ENCODE assay signal across 20 cellular contexts in genomic region chr9:128629852-128630545, GRCh38. TPM values are rescaled to one million over a fixed set of nuclear protein-coding genes. Genes with fewer than 3 reads are reported as not detected.
DNase-seq lines count a peak whose midpoint lies in the region; ATAC-seq and TF ChIP-seq lines count a peak whose summit lies in the region.
"Had no signal": no experiment of that assay in that cellular context is flagged by ENCODE, and none has a peak within 500 bp of the region (broad histone marks: within the 10 kb centered on the region; RNA-seq: fewer than 3 reads in every experiment).

No MANE protein-coding gene starts in this region.

- peaks cover 53% of the 10 kb centered on the region for H3K4me1 ChIP-seq in left ventricle myocardium inferior
- peaks cover 21% of the 10 kb centered on the region for H3K4me1 ChIP-seq in lower lobe of right lung
- no peaks in the 10 kb centered on the region for H3K4me1 ChIP-seq in HAP-1
- H3K4me1 ChIP-seq in ascending aorta = peaks cover 4 to 19% of the 10 kb centered on the region in 2 donors

- ATAC-seq in left ventricle myocardium superior (no peak), lower lobe of right lung (no peak), HG03175 (IDR thresholded peaks at IDR 0.05; ENCODE audit: unreplicated experiment) (no peak)
- ATAC-seq: activated naive CD4-positive, alpha-beta T cell treated with anti-CD3 and anti-CD28 coated beads, Interleukin-2, amount 50 U/mL, for 72 hours; activated T-cell treated with anti-CD3 and anti-CD28 coated beads, Interleukin-2, amount 50 U/mL, for 4 hours; right lobe of liver had no signal

- intact Hi-C loops in left ventricle myocardium inferior (cut with micrococcal nuclease) (no loop called here), left ventricle myocardium superior (cut with micrococcal nuclease) (no loop called here), lower lobe of right lung (cut with DNase I) (no loop called here), ascending aorta (cut with DNase I) (no loop called here)

- TF ChIP-seq CTCF in left ventricle myocardium inferior (IDR thresholded peaks at IDR 0.05; ENCODE audit: borderline replicate concordance) (no peak), lower lobe of right lung (IDR thresholded peaks at IDR 0.05) (no peak), ascending aorta (IDR thresholded peaks at IDR 0.05) (no peak)

- no peak for DNase-seq in left ventricle myocardium inferior
- DNase-seq in left ventricle myocardium superior = no peak
- peak; percentile 1 for DNase-seq in RPMI8226
- peak; percentile 29 for DNase-seq in lower lobe of right lung
- no peak for DNase-seq in HAP-1 (ENCODE audit: low spot score in 2 of 2)
- no peak for DNase-seq in ascending aorta (ENCODE audit: low spot score in 2 of 2)
- DNase-seq in activated CD8-positive, alpha-beta memory T cell treated with anti-CD3 and anti-CD28 coated beads, Interleukin-2, amount 50 U/mL, for 4 hours = no peak
- DNase-seq: activated T-cell treated with anti-CD3 and anti-CD28 coated beads, Interleukin-2, amount 50 U/mL, for 4 hours; CD4-positive, alpha-beta T cell; cortex of kidney; NCI-H1930; NCI-H2227 treated with DMSO at 0.1 percent for 48 hours; NCI-H748 treated with DMSO at 0.1 percent for 48 hours; SJCRH30; testis; WERI-Rb-1 had no signal

- H3K27ac ChIP-seq in left ventricle myocardium inferior (replicated peaks) = peak overlapping the region; percentile 86
- H3K27ac ChIP-seq in lower lobe of right lung = no peak overlapping the region
- no peak overlapping the region for H3K27ac ChIP-seq in ascending aorta
- H3K27ac ChIP-seq: KMS-11, SJCRH30, testis, WERI-Rb-1 had no signal

- H3K27me3 ChIP-seq in left ventricle myocardium inferior (ENCODE audit: low read depth) (no peaks in the 10 kb centered on the region), lower lobe of right lung (ENCODE audit: low read depth) (no peaks in the 10 kb centered on the region), HAP-1 (ENCODE audit: low read depth) (no peaks in the 10 kb centered on the region), ascending aorta (no peaks in the 10 kb centered on the region)
- H3K27me3 ChIP-seq: right lobe of liver, SJCRH30, testis had no signal

- H3K9me3 ChIP-seq in left ventricle myocardium inferior (replicated peaks) = no peaks in the 10 kb centered on the region
- H3K9me3 ChIP-seq in lower lobe of right lung = no peaks in the 10 kb centered on the region
- no peaks in the 10 kb centered on the region for H3K9me3 ChIP-seq in HAP-1
- no peaks in the 10 kb centered on the region for H3K9me3 ChIP-seq in ascending aorta
- H3K9me3 ChIP-seq: right lobe of liver, SJCRH30, testis had no signal

- in situ Hi-C loops in HAP-1 (cut with MboI; ENCODE audit: low sequenced_read_pairs) = no loop called here

- H3K36me3 ChIP-seq in left ventricle myocardium inferior (peaks cover 96% of the 10 kb centered on the region), lower lobe of right lung (peaks cover 98% of the 10 kb centered on the region), HAP-1 (replicated peaks) (peaks cover 97% of the 10 kb centered on the region), ascending aorta (peaks cover 76 to 94% of the 10 kb centered on the region in 2 donors)

- H3K4me3 ChIP-seq in left ventricle myocardium inferior = no peak overlapping the region
- no peak overlapping the region for H3K4me3 ChIP-seq in lower lobe of right lung
- no peak overlapping the region for H3K4me3 ChIP-seq in HAP-1
- H3K4me3 ChIP-seq in ascending aorta = no peak overlapping the region
- H3K4me3 ChIP-seq: right lobe of liver, SJCRH30, testis had no signal

RNA-seq across cellular contexts. Expression of gene DYNC2I2, which starts 26.6 kb away (rescaled TPM):
- total RNA-seq in left ventricle myocardium inferior (32.7 TPM), left ventricle myocardium superior (36.8 TPM), lower lobe of right lung (37.3 TPM), ascending aorta (49.9 TPM)

RNA-seq across cellular contexts. Expression of gene SET, which starts 59.0 kb away (rescaled TPM):
- total RNA-seq in left ventricle myocardium inferior (168 TPM), left ventricle myocardium superior (201 TPM), lower lobe of right lung (197 TPM), ascending aorta (102 TPM)

Comparison
In these comparisons a context has a peak if more than half of its experiments do, and no peak if none do; other contexts are left out.
1. DNase-seq: peak in RPMI8226 (single experiment) and lower lobe of right lung (single experiment); none in left ventricle myocardium inferior (single experiment), left ventricle myocardium superior (single experiment), HAP-1 (0 of 2), ascending aorta (0 of 2) and activated CD8-positive, alpha-beta memory T cell treated with anti-CD3 and anti-CD28 coated beads, Interleukin-2, amount 50 U/mL, for 4 hours (single experiment).